1 cellular context compared by ENCODE assay signal in the genomic region with DNA sequence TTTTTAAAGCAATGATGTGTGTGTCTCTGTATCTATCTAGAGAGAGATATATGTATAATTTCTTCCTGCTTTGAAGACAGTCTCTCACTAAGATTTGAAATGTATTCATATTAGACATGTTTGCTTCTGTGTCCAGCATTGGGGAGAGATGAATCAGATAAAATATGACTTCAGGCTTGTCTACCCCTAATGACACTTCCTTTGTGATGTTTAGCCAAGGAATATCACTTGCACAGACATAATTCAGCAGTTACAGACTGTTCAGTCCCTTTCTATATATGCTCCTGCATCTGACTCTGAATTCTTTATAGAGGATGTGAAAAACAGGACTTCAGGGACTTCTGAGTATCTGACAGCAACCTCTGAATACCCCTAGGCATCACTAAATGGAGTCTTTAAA.
TF ChIP-seq lines count a peak whose summit lies in the region.

No MANE protein-coding gene starts in this region.

TF ChIP-seq in IMR-90, 13 proteins besides CTCF, POLR2A, EP300 and RAD21 (continued from another document):
- no peak for TF ChIP-seq CEBPB (IDR thresholded peaks at IDR 0.05; ENCODE audit: low read depth, low read length)
- TF ChIP-seq MAFK (IDR thresholded peaks at IDR 0.05; ENCODE audit: low read depth, low read length), result no peak
- no peak for TF ChIP-seq CHD1 (IDR thresholded peaks at IDR 0.05; ENCODE audit: low read depth, low read length)
- TF ChIP-seq BHLHE40 (IDR thresholded peaks at IDR 0.05; ENCODE audit: low read depth, low read length), result no peak
